In genomic region chr5:5585751-5586341, GRCh38 we compare ENCODE assay signal across 1 cellular context.
TF ChIP-seq lines count a peak whose summit lies in the region.

No MANE protein-coding gene starts in this region.

TF ChIP-seq in HCT116, 20 proteins besides CTCF, POLR2A, EP300 and RAD21 (continued from another document):
- no peak for TF ChIP-seq ZNF274 (IDR thresholded peaks at IDR 0.05; ENCODE audit: low read depth, low read length)
- peak; percentile 67; the same call in 1 of the 2 replicates for TF ChIP-seq ATF3 (IDR thresholded peaks at IDR 0.05)
- TF ChIP-seq SP1 (IDR thresholded peaks at IDR 0.05; ENCODE audit: low read depth) = peak; percentile 20; the same call in 1 of the 2 replicates
TF ChIP-seq in HCT116: peak in this region for 3.
